In the genomic region with DNA sequence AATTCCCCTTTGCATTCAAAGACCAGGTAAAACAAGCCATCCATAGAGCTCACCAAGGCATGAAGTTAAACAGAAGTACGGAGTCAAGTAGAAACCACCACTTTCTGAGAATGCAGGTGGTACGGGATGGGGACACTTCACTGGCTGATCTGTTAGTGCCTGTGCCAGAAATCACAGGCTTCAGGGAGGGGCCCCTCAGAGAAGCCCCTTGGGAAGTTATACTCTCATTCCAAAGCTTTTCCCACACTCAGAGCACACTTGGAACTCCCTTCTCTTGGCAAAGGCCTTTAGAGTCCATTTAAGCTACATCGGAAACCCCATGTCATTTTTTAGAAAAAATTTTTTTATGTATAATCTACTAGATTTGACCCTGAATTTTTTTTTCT, we compare ENCODE assay signal across 13 cellular contexts.
DNase-seq lines count a peak whose midpoint lies in the region; ATAC-seq and TF ChIP-seq lines count a peak whose summit lies in the region.
"Had no signal": no experiment of that assay in that cellular context is flagged by ENCODE, and none has a peak within 500 bp of the region (broad histone marks: within the 10 kb centered on the region; RNA-seq: fewer than 3 reads in every experiment).

No MANE protein-coding gene starts in this region.

- 2 to 8% methylated on average over 3 of the region's 3 CpGs for WGBS in aorta, 2 donors
- 34 to 63% (median 53%) methylated on average over 3 of the region's 3 CpGs; no CpG with 5 or more reads in 1 of the 5 donors for WGBS in stomach, 5 donors

- peaks cover 2% of the 10 kb centered on the region for H3K27me3 Mint-ChIP-seq in stimulated activated naive CD8-positive, alpha-beta T cell treated with anti-CD3 and anti-CD28 coated beads, Interleukin-15, amount 100 ng/mL, for 72 hours
- peaks cover 0 to 3% (median 0%) of the 10 kb centered on the region in 5 donors for H3K27me3 Mint-ChIP-seq in naive thymus-derived CD8-positive, alpha-beta T cell

- H3K27me3 ChIP-seq in aorta (ENCODE audit: control insufficient read depth in 1 of 2, insufficient read depth in 2 of 2, low read length in 1 of 2) (no peaks in the 10 kb centered on the region), stomach (peaks cover 0 to 19% (median 0%) of the 10 kb centered on the region in 3 donors)
- H3K27me3 ChIP-seq: foreskin keratinocyte had no signal

- H3K4me3 Mint-ChIP-seq in stimulated activated naive CD8-positive, alpha-beta T cell treated with anti-CD3 and anti-CD28 coated beads, Interleukin-15, amount 100 ng/mL, for 72 hours = peak overlapping the region in 1 of 2 donors; percentile 69
- H3K4me3 Mint-ChIP-seq in naive thymus-derived CD8-positive, alpha-beta T cell = peak overlapping the region in 8 of 10 donors; percentile 20 to 78 (median 68)

- H3K9me3 ChIP-seq in aorta (ENCODE audit: control insufficient read depth, low read length) (no peaks in the 10 kb centered on the region), stomach (no peaks in the 10 kb centered on the region)

- TF ChIP-seq CTCF in epithelial cell of proximal tubule (conservative IDR thresholded peaks at IDR 0.05; ENCODE audit: low read depth, low read length) = no peak
- TF ChIP-seq CTCF in stomach (IDR thresholded peaks at IDR 0.05) = no peak

- POLR2A ChIA-PET in naive thymus-derived CD8-positive, alpha-beta T cell (lab: Charles Lee) = no interaction called here

- H3K36me3 Mint-ChIP-seq in naive thymus-derived CD8-positive, alpha-beta T cell = no peaks in the 10 kb centered on the region

- no peaks in the 10 kb centered on the region for H3K9me3 Mint-ChIP-seq in stimulated activated naive CD8-positive, alpha-beta T cell treated with anti-CD3 and anti-CD28 coated beads, Interleukin-15, amount 100 ng/mL, for 72 hours
- H3K9me3 Mint-ChIP-seq in naive thymus-derived CD8-positive, alpha-beta T cell = no peaks in the 10 kb centered on the region
- H3K9me3 Mint-ChIP-seq: IgD-negative memory B cell had no signal

- no peak for TF ChIP-seq EP300 in stomach (IDR thresholded peaks at IDR 0.05)

- H3K36me3 ChIP-seq in aorta (ENCODE audit: control insufficient read depth in 1 of 2, insufficient read depth in 2 of 2, low read length in 1 of 2) (no peaks in the 10 kb centered on the region), stomach (no peaks in the 10 kb centered on the region)

- H3K4me3 ChIP-seq in epithelial cell of proximal tubule (ENCODE audit: low read depth, low read length) (peak overlapping the region; percentile 55), aorta (ENCODE audit: low read length in 2 of 2) (no peak overlapping the region), stomach (no peak overlapping the region)

- intact Hi-C loops in aorta (cut with DNase I) (loop anchor here in 1 of 2 donors (10.0 kb wide), 1 partner anchor 52 kb away; no protein-coding TSS in a partner anchor), stomach (cut with DNase I; ENCODE audit: low total_unique reads) (no loop called here)

- H3K4me1 ChIP-seq in aorta (ENCODE audit: control insufficient read depth in 1 of 2, insufficient read depth in 2 of 2, low read length in 2 of 2) (no peaks in the 10 kb centered on the region), stomach (peaks cover 0 to 17% (median 3%) of the 10 kb centered on the region in 4 donors)

- peak overlapping the region; percentile 3 to 60 for H3K27ac ChIP-seq in aorta (ENCODE audit: low read depth in 1 of 2, low read length in 2 of 2)
- H3K27ac ChIP-seq in stomach = peak overlapping the region in 2 of 5 donors; percentile 47 to 72
- H3K27ac ChIP-seq in caudate nucleus (ENCODE audit: low read depth, low read length) = no peak overlapping the region
- H3K27ac ChIP-seq: foreskin keratinocyte had no signal

- H3K4me1 Mint-ChIP-seq in stimulated activated naive CD8-positive, alpha-beta T cell treated with anti-CD3 and anti-CD28 coated beads, Interleukin-15, amount 100 ng/mL, for 72 hours = peaks cover 18% of the 10 kb centered on the region
- H3K4me1 Mint-ChIP-seq in naive thymus-derived CD8-positive, alpha-beta T cell = peaks cover 0 to 19% (median 12%) of the 10 kb centered on the region in 4 donors

- peak overlapping the region in 1 of 2 donors; percentile 15 for H3K27ac Mint-ChIP-seq in stimulated activated naive CD8-positive, alpha-beta T cell treated with anti-CD3 and anti-CD28 coated beads, Interleukin-15, amount 100 ng/mL, for 72 hours
- peak overlapping the region in 1 of 10 donors; percentile 76 for H3K27ac Mint-ChIP-seq in naive thymus-derived CD8-positive, alpha-beta T cell
- H3K27ac Mint-ChIP-seq: IgD-negative memory B cell had no signal

- no peak for DNase-seq in stimulated activated naive CD8-positive, alpha-beta T cell treated with anti-CD3 and anti-CD28 coated beads, Interleukin-15, Interleukin-2, amounts not matched to agents 100 U/mL and 50 U/mL, for 24 hours
- no peak for DNase-seq in stimulated activated naive CD8-positive, alpha-beta T cell treated with anti-CD3 and anti-CD28 coated beads, Interleukin-15, amount 100 ng/mL, for 72 hours
- no peak for DNase-seq in epithelial cell of proximal tubule (ENCODE audit: low read depth)
- DNase-seq in naive thymus-derived CD8-positive, alpha-beta T cell = no peak
- DNase-seq in aorta = no peak
- DNase-seq in stomach = no peak
- DNase-seq in caudate nucleus (lab: John Stamatoyannopoulos, UW) = no peak
- DNase-seq: foreskin keratinocyte, midbrain, NCI-H2081 had no signal

- peak; percentile 39 for ATAC-seq in stimulated activated naive CD8-positive, alpha-beta T cell treated with anti-CD3 and anti-CD28 coated beads, Interleukin-15, Interleukin-2, amounts not matched to agents 100 U/mL and 50 U/mL, for 24 hours
- ATAC-seq in stimulated activated naive CD8-positive, alpha-beta T cell treated with anti-CD3 and anti-CD28 coated beads, Interleukin-15, amount 100 ng/mL, for 72 hours = no peak
- no peak for ATAC-seq in naive thymus-derived CD8-positive, alpha-beta T cell
- ATAC-seq in aorta (ENCODE audit: low FRiP score) (no peak), GM21515 (IDR thresholded peaks at IDR 0.05; ENCODE audit: unreplicated experiment) (no peak)
- ATAC-seq: Panc1 had no signal

- no peak for TF ChIP-seq POLR2A in stomach (IDR thresholded peaks at IDR 0.05)
